Comparison of ENCODE assay signal across 7 cellular contexts in genomic region chr10:50059946-50060345, GRCh38. TPM values are rescaled to one million over a fixed set of nuclear protein-coding genes. Genes with fewer than 3 reads are reported as not detected.
DNase-seq lines count a peak whose midpoint lies in the region; FAIRE-seq and TF ChIP-seq lines count a peak whose summit lies in the region.
"Not testable (repeated sequence)": the region's sequence is repeated elsewhere in the genome, so short reads cannot be mapped to it uniquely, and the experiment has no call there.

No MANE protein-coding gene starts in this region.

- H3K27me3 Mint-ChIP-seq in T-helper 2 cell treated with Interferon-gamma antibody and Interleukin-4, amounts not matched to agents 5 μg/mL and 100 μg/mL, for 36 hours (ENCODE audit: low read depth), result not testable (repeated sequence)

- not testable (repeated sequence) for H3F3A ChIP-seq in GM23248 (ENCODE audit: insufficient read depth)

- not testable (repeated sequence) for H3K4me2 ChIP-seq in GM23248 (ENCODE audit: unreplicated experiment)

- H3K9me3 Mint-ChIP-seq in T-helper 2 cell treated with Interferon-gamma antibody and Interleukin-4, amounts not matched to agents 5 μg/mL and 100 μg/mL, for 36 hours, result not testable (repeated sequence)

- H3K27ac ChIP-seq in ACC112 (ENCODE audit: low read depth, low read length); GM23248: not testable (repeated sequence)
- H3K27ac ChIP-seq in right atrium auricular region, result peak overlapping the region; percentile 19 to 59

- not testable (repeated sequence) for H3K36me3 Mint-ChIP-seq in T-helper 2 cell treated with Interferon-gamma antibody and Interleukin-4, amounts not matched to agents 5 μg/mL and 100 μg/mL, for 36 hours (ENCODE audit: low read depth)

- not testable (repeated sequence) for H3K4me3 Mint-ChIP-seq in T-helper 2 cell treated with Interferon-gamma antibody and Interleukin-4, amounts not matched to agents 5 μg/mL and 100 μg/mL, for 36 hours

- H3K27me3 ChIP-seq in ACC112 (ENCODE audit: insufficient read depth, low read length); GM23248 (replicated peaks; ENCODE audit: insufficient read depth); bronchial epithelial cell (ENCODE audit: control insufficient read depth, insufficient read depth, low read length); right atrium auricular region: not testable (repeated sequence)

- H3K36me3 ChIP-seq in ACC112 (ENCODE audit: insufficient read depth, low read length); GM23248 (ENCODE audit: low read depth); bronchial epithelial cell (ENCODE audit: control insufficient read depth, insufficient read depth, low read length); right atrium auricular region: not testable (repeated sequence)

- not testable (repeated sequence) for H4K20me1 ChIP-seq in GM23248 (ENCODE audit: insufficient read depth)

- H3K9me2 ChIP-seq in GM23248 (ENCODE audit: insufficient read depth), result not testable (repeated sequence)

- H3K79me2 ChIP-seq in ACC112 (ENCODE audit: control insufficient read depth, insufficient read depth, low read length, unreplicated experiment); GM23248 (ENCODE audit: insufficient read depth): not testable (repeated sequence)

- H3K9me3 ChIP-seq in GM23248 (ENCODE audit: low read depth); right atrium auricular region: not testable (repeated sequence)

- 77 to 80% methylated on average over 10 of the region's 10 CpGs for WGBS in GM23248 (ENCODE audit: low coverage in 1 of 2, low lambda C conversion rate in 2 of 2, missing lambda C conversion rate in 2 of 2), 2 experiments

- not testable (repeated sequence) for TF ChIP-seq CTCF in bronchial epithelial cell (IDR thresholded peaks at IDR 0.05; ENCODE audit: insufficient read depth, low read length, severe bottlenecking); right atrium auricular region (IDR thresholded peaks at IDR 0.05)

- FAIRE-seq in bronchial epithelial cell (lab: Jason Lieb, UNC), result not testable (repeated sequence)

- H2AFZ ChIP-seq in ACC112 (ENCODE audit: low read length, unreplicated experiment), result peak overlapping the region; percentile 1
- not testable (repeated sequence) for H2AFZ ChIP-seq in GM23248

- not testable (repeated sequence) for H3K9ac ChIP-seq in GM23248

- H3K27ac Mint-ChIP-seq in T-helper 2 cell treated with Interferon-gamma antibody and Interleukin-4, amounts not matched to agents 5 μg/mL and 100 μg/mL, for 36 hours, result peak overlapping the region; percentile 58

- not testable (repeated sequence) for H3K4me3 ChIP-seq in ACC112 (ENCODE audit: low read depth, low read length); GM23248; bronchial epithelial cell (ENCODE audit: low read depth, low read length)
- peak overlapping the region; percentile 20 to 32 for H3K4me3 ChIP-seq in right atrium auricular region

- H3K4me1 ChIP-seq in ACC112 (ENCODE audit: control insufficient read depth, insufficient read depth, low read length, unreplicated experiment); GM23248 (ENCODE audit: insufficient read depth); right atrium auricular region: not testable (repeated sequence)

- H3K4me1 Mint-ChIP-seq in T-helper 2 cell treated with Interferon-gamma antibody and Interleukin-4, amounts not matched to agents 5 μg/mL and 100 μg/mL, for 36 hours (ENCODE audit: low read depth), result not testable (repeated sequence)

- in situ Hi-C loops in GM23248 (cut with MboI), result not testable (repeated sequence)

- DNase-seq in GM23248, result peak; percentile 2
- DNase-seq in M059J (ENCODE audit: low read depth), result peak; percentile 87
- DNase-seq in T-helper 2 cell treated with Interferon-gamma antibody and Interleukin-4, amounts not matched to agents 5 μg/mL and 100 μg/mL, for 36 hours (ENCODE audit: low spot score); right atrium auricular region (ENCODE audit: low spot score): not testable (repeated sequence)
- DNase-seq in astrocyte of the hippocampus (ENCODE audit: low read depth, low spot score), result peak; percentile 67
- peak; percentile 29 for DNase-seq in bronchial epithelial cell (ENCODE audit: low read depth)

RNA-seq across cellular contexts. Expression of gene WASHC2A, which starts 7.8 kb away (rescaled TPM):
- 23.0 and 23.9 TPM in 2 replicates for total RNA-seq in GM23248 (2014; rRNA removed; shearing (Covaris generic))
- 25.8 and 26.8 TPM in 2 replicates for polyA plus RNA-seq in GM23248 (2016; fragmentation: Nextera tagmentation; extraction: Ambion mirVana)
- 6.0 and 6.2 TPM in 2 replicates for total RNA-seq in M059J (2014; rRNA removed; shearing (Covaris generic))
- total RNA-seq in bronchial epithelial cell (24.0 and 37.1 TPM in 2 replicates), right atrium auricular region (100 to 1,000 TPM in 1 of 2 donors, 10 to 100 TPM in 1; 78.9 to 183 TPM)
